19 cellular contexts compared by ENCODE assay signal in the genomic region with DNA sequence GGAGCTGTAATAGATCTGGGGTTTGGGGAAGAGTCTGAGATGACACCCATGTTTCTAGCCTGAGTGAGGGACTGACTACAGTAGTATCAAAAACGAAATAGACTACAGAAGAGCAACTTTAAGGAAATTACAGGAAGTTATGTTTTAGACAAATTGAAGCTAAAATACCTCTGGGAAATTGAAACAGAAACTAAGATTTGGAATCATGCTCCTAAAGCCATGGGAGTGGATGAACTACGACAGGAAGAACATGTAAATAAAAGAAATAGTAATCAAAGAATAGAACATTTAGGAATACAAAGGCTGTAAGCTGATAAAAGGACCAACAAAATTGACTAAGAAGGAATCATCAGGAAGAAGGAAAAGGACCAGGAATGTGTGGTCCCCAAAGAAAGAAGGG.
DNase-seq lines count a peak whose midpoint lies in the region; ATAC-seq and TF ChIP-seq lines count a peak whose summit lies in the region.
"Had no signal": no experiment of that assay in that cellular context is flagged by ENCODE, and none has a peak within 500 bp of the region (broad histone marks: within the 10 kb centered on the region; RNA-seq: fewer than 3 reads in every experiment).

No MANE protein-coding gene starts in this region.

- no peak overlapping the region for H2AFZ ChIP-seq in hepatocyte
- H2AFZ ChIP-seq: GM23338 had no signal

- no peaks in the 10 kb centered on the region for H3K27me3 ChIP-seq in hepatocyte

- H3K9me3 Mint-ChIP-seq in activated naive CD8-positive, alpha-beta T cell treated with anti-CD3 and anti-CD28 coated beads, Interleukin-2, amount 10 ng/mL, durations not matched to agents 7 days and 5 days: peaks cover 22% of the 10 kb centered on the region
- H3K9me3 Mint-ChIP-seq in activated naive CD8-positive, alpha-beta T cell treated with anti-CD3 and anti-CD28 coated beads for 36 hours: peaks cover 14% of the 10 kb centered on the region
- peaks cover 3% of the 10 kb centered on the region for H3K9me3 Mint-ChIP-seq in stimulated activated effector memory CD8-positive, alpha-beta T cell treated with anti-CD3 and anti-CD28 coated beads, Interleukin-12 subunit alpha, Interleukin-12 subunit beta, amount 100 ng/mL, for 72 hours

- H3K27me3 Mint-ChIP-seq in activated naive CD8-positive, alpha-beta T cell treated with anti-CD3 and anti-CD28 coated beads, Interleukin-2, amount 10 ng/mL, durations not matched to agents 7 days and 5 days: no peaks in the 10 kb centered on the region
- H3K27me3 Mint-ChIP-seq in activated naive CD8-positive, alpha-beta T cell treated with anti-CD3 and anti-CD28 coated beads for 36 hours: no peaks in the 10 kb centered on the region
- H3K27me3 Mint-ChIP-seq in T-helper 17 cell: no peaks in the 10 kb centered on the region
- H3K27me3 Mint-ChIP-seq: brain, naive B cell had no signal

- POLR2A ChIA-PET in activated naive CD8-positive, alpha-beta T cell treated with anti-CD3 and anti-CD28 coated beads, Interleukin-2, amount 10 ng/mL, durations not matched to agents 7 days and 5 days (lab: Charles Lee): interaction anchor here (0.6 kb wide), 1 partner anchor 89 kb away, joined by 3 read pairs; no protein-coding TSS in a partner anchor

- peaks cover 19% of the 10 kb centered on the region for H3K4me1 ChIP-seq in hepatocyte (ENCODE audit: insufficient read depth)

- no peaks in the 10 kb centered on the region for H4K20me1 ChIP-seq in hepatocyte (ENCODE audit: insufficient read depth, poor library complexity, severe bottlenecking)

- ATAC-seq in activated naive CD8-positive, alpha-beta T cell treated with anti-CD3 and anti-CD28 coated beads, Interleukin-2, amount 10 ng/mL, durations not matched to agents 7 days and 5 days (ENCODE audit: low read depth): no peak
- ATAC-seq in T-helper 17 cell: no peak
- no peak for ATAC-seq in stimulated activated effector memory CD8-positive, alpha-beta T cell treated with anti-CD3 and anti-CD28 coated beads, Interleukin-12 subunit alpha, Interleukin-12 subunit beta, amount 100 ng/mL, for 72 hours
- ATAC-seq in HG03354 (IDR thresholded peaks at IDR 0.05; ENCODE audit: poor library complexity, severe bottlenecking, unreplicated experiment): no peak
- ATAC-seq: esophagus mucosa, GM23338, Panc1 had no signal

- H3K4me3 Mint-ChIP-seq in activated naive CD8-positive, alpha-beta T cell treated with anti-CD3 and anti-CD28 coated beads, Interleukin-2, amount 10 ng/mL, durations not matched to agents 7 days and 5 days: no peak overlapping the region
- no peak overlapping the region for H3K4me3 Mint-ChIP-seq in activated naive CD8-positive, alpha-beta T cell treated with anti-CD3 and anti-CD28 coated beads for 36 hours
- peak overlapping the region; percentile 41 for H3K4me3 Mint-ChIP-seq in T-helper 17 cell
- H3K4me3 Mint-ChIP-seq in stimulated activated effector memory CD8-positive, alpha-beta T cell treated with anti-CD3 and anti-CD28 coated beads, Interleukin-12 subunit alpha, Interleukin-12 subunit beta, amount 100 ng/mL, for 72 hours: no peak overlapping the region
- H3K4me3 Mint-ChIP-seq: brain, GM23338, naive B cell had no signal

- H3K9me3 ChIP-seq in T-helper 17 cell (ENCODE audit: control insufficient read depth, low read length, poor library complexity, severe bottlenecking) (no peaks in the 10 kb centered on the region), hepatocyte (ENCODE audit: low read depth) (no peaks in the 10 kb centered on the region)

- peaks cover 12% of the 10 kb centered on the region for H3K4me1 Mint-ChIP-seq in activated naive CD8-positive, alpha-beta T cell treated with anti-CD3 and anti-CD28 coated beads, Interleukin-2, amount 10 ng/mL, durations not matched to agents 7 days and 5 days
- peaks cover 6% of the 10 kb centered on the region for H3K4me1 Mint-ChIP-seq in activated naive CD8-positive, alpha-beta T cell treated with anti-CD3 and anti-CD28 coated beads for 36 hours
- peaks cover 15% of the 10 kb centered on the region for H3K4me1 Mint-ChIP-seq in T-helper 17 cell
- H3K4me1 Mint-ChIP-seq in stimulated activated effector memory CD8-positive, alpha-beta T cell treated with anti-CD3 and anti-CD28 coated beads, Interleukin-12 subunit alpha, Interleukin-12 subunit beta, amount 100 ng/mL, for 72 hours: peaks cover 9% of the 10 kb centered on the region
- H3K4me1 Mint-ChIP-seq: brain, GM23338 had no signal

- H3K79me2 ChIP-seq in hepatocyte: peaks cover 3% of the 10 kb centered on the region

- H3K4me3 ChIP-seq in hepatocyte: no peak overlapping the region
- H3K4me3 ChIP-seq: GM23338 had no signal

- 75% methylated on average over 2 of the region's 2 CpGs for WGBS in hepatocyte (ENCODE audit: low lambda C conversion rate, missing lambda C conversion rate)

- H3K36me3 Mint-ChIP-seq in activated naive CD8-positive, alpha-beta T cell treated with anti-CD3 and anti-CD28 coated beads, Interleukin-2, amount 10 ng/mL, durations not matched to agents 7 days and 5 days: peaks cover 44% of the 10 kb centered on the region
- H3K36me3 Mint-ChIP-seq in activated naive CD8-positive, alpha-beta T cell treated with anti-CD3 and anti-CD28 coated beads for 36 hours: peaks cover 42% of the 10 kb centered on the region
- H3K36me3 Mint-ChIP-seq in T-helper 17 cell (ENCODE audit: low read depth): peaks cover 5% of the 10 kb centered on the region
- no peaks in the 10 kb centered on the region for H3K36me3 Mint-ChIP-seq in stimulated activated effector memory CD8-positive, alpha-beta T cell treated with anti-CD3 and anti-CD28 coated beads, Interleukin-12 subunit alpha, Interleukin-12 subunit beta, amount 100 ng/mL, for 72 hours

- no peak for TF ChIP-seq CTCF in hepatocyte (IDR thresholded peaks at IDR 0.05; ENCODE audit: poor library complexity)

- H3K4me2 ChIP-seq in hepatocyte: peak overlapping the region; percentile 47
- H3K4me2 ChIP-seq: GM23338 had no signal

- H3K36me3 ChIP-seq in hepatocyte (replicated peaks; ENCODE audit: insufficient read depth, low read depth): no peaks in the 10 kb centered on the region

- H3K27ac ChIP-seq in hepatocyte: peak overlapping the region; percentile 39

- peak overlapping the region; percentile 27 for H3K27ac Mint-ChIP-seq in activated naive CD8-positive, alpha-beta T cell treated with anti-CD3 and anti-CD28 coated beads, Interleukin-2, amount 10 ng/mL, durations not matched to agents 7 days and 5 days
- H3K27ac Mint-ChIP-seq in activated naive CD8-positive, alpha-beta T cell treated with anti-CD3 and anti-CD28 coated beads for 36 hours: no peak overlapping the region
- peak overlapping the region; percentile 6 for H3K27ac Mint-ChIP-seq in T-helper 17 cell
- H3K27ac Mint-ChIP-seq in stimulated activated effector memory CD8-positive, alpha-beta T cell treated with anti-CD3 and anti-CD28 coated beads, Interleukin-12 subunit alpha, Interleukin-12 subunit beta, amount 100 ng/mL, for 72 hours: peak overlapping the region; percentile 35
- H3K27ac Mint-ChIP-seq: brain, GM23338 had no signal

- H3K9me2 ChIP-seq in hepatocyte (replicated peaks; ENCODE audit: insufficient read depth): no peaks in the 10 kb centered on the region

- no peak for DNase-seq in activated naive CD8-positive, alpha-beta T cell treated with anti-CD3 and anti-CD28 coated beads, Interleukin-2, amount 10 ng/mL, durations not matched to agents 7 days and 5 days
- no peak for DNase-seq in activated naive CD8-positive, alpha-beta T cell treated with anti-CD3 and anti-CD28 coated beads for 36 hours
- no peak for DNase-seq in T-helper 17 cell
- DNase-seq in hepatocyte (ENCODE audit: low spot score): no peak
- DNase-seq in stimulated activated effector memory CD8-positive, alpha-beta T cell treated with anti-CD3 and anti-CD28 coated beads, Interleukin-12 subunit alpha, Interleukin-12 subunit beta, amount 100 ng/mL, for 72 hours (ENCODE audit: low spot score in 2 of 2): no peak
- no peak for DNase-seq in NCI-H1417 treated with DMSO at 0.1 percent for 48 hours (lab: John Stamatoyannopoulos, UW)
- DNase-seq in SHP77 (lab: John Stamatoyannopoulos, UW): no peak
- DNase-seq: GF-D8; KG1; naive B cell; NCI-H1092 treated with DMSO at 0.1 percent for 48 hours; NCI-H2171; NCI-H82; stimulated activated CD4-positive, alpha-beta T cell treated with anti-CD3 and anti-CD28 coated beads, Interleukin-15, amount 100 ng/mL, for 24 hours had no signal
